Comparison of ENCODE assay signal across 10 cellular contexts in the genomic region with DNA sequence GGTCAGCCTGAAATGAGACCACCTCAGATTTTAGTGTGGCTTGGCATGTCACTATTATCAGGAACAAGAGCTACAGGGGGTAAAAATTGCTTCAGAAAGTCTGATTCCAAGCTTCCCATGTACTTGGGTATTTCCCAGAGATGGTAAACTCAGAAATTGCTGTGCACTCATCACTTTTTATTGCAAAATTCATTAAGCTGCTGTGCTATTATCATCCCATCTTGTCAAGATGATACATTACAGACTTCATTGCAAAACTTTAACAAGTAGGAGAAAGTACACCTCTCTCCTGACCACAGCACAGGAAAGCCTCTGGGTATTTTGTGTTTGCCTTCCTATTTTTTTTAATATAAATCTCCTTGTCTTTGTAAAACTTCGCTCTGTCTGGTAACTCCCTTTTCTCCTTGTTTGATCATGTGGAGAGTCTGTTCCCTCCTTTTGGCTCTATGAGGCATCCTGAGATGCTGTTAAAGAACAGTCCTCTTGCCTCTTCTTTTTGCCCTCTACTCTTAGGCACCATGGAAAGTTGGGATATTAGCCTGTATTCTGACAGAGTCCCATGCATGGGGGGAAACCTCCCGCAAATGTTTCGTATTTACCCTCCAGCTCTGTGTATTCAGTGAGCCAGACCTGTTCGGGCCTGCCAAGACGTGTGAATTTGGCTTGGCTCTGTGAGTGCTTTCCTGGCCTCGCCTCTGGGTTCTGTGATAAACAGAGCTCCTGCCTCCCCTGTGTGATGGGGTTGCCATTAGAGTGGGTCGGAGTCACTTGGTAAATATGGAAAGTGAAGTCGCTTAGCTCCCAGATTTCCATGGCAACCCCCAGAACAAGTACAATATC.
DNase-seq lines count a peak whose midpoint lies in the region; ATAC-seq, FAIRE-seq and TF ChIP-seq lines count a peak whose summit lies in the region.
"Had no signal": no experiment of that assay in that cellular context is flagged by ENCODE, and none has a peak within 500 bp of the region (broad histone marks: within the 10 kb centered on the region; RNA-seq: fewer than 3 reads in every experiment).

No MANE protein-coding gene starts in this region.

- H3K4me1 Mint-ChIP-seq in progenitor cell of endocrine pancreas (ENCODE audit: low read depth): no peaks in the 10 kb centered on the region

- H3K36me3 Mint-ChIP-seq in progenitor cell of endocrine pancreas (ENCODE audit: insufficient read depth): no peaks in the 10 kb centered on the region

- DNase-seq in Caki2 (ENCODE audit: low read depth) (peak; percentile 35), NCI-H446 (lab: John Stamatoyannopoulos, UW) (peak; percentile 64 to 88), coronary artery (ENCODE audit: low spot score) (peak; percentile 87), nucleus accumbens (lab: John Stamatoyannopoulos, UW) (peak in 37 of 56 donors; percentile 1 to 75 (median 16)), GM19240 (ENCODE audit: insufficient read length, low spot score) (no peak), GM12892 (ENCODE audit: insufficient read length) (no peak), progenitor cell of endocrine pancreas (ENCODE audit: low spot score, unreplicated experiment) (no peak)

- FAIRE-seq in GM12892 (lab: Jason Lieb, UNC): no peak

- peak overlapping the region; percentile 51 to 80 for H3K27ac ChIP-seq in coronary artery
- H3K27ac ChIP-seq: BLaER1 treated with 17β-estradiol and CSF1 and Interleukin-3, amounts not matched to agents 10 nM and 100 nM had no signal

- no peak for ATAC-seq in GM21447 (IDR thresholded peaks at IDR 0.05; ENCODE audit: unreplicated experiment)

- no peak overlapping the region for H3K27ac Mint-ChIP-seq in progenitor cell of endocrine pancreas
- H3K27ac Mint-ChIP-seq: activated naive CD8-positive, alpha-beta T cell had no signal

- H3K4me3 Mint-ChIP-seq in progenitor cell of endocrine pancreas (ENCODE audit: low read depth): no peak overlapping the region
- H3K4me3 Mint-ChIP-seq: activated naive CD8-positive, alpha-beta T cell had no signal

- no peaks in the 10 kb centered on the region for H3K9me3 Mint-ChIP-seq in progenitor cell of endocrine pancreas (ENCODE audit: low read depth)

- no peak for TF ChIP-seq POLR2A in GM12892 (IDR thresholded peaks at IDR 0.05; ENCODE audit: low read depth, low read length)

- in situ Hi-C loops in Caki2 (cut with HindIII; ENCODE audit: low pct_unique_long_range_greater_than_20kb, low sequenced_read_pairs): no loop called here

- TF ChIP-seq CTCF in coronary artery (IDR thresholded peaks at IDR 0.05) (no peak), progenitor cell of endocrine pancreas (IDR thresholded peaks at IDR 0.05; ENCODE audit: unreplicated experiment) (no peak)

- no peaks in the 10 kb centered on the region for H3K27me3 Mint-ChIP-seq in progenitor cell of endocrine pancreas
- H3K27me3 Mint-ChIP-seq: activated naive CD8-positive, alpha-beta T cell had no signal

- H3K4me3 ChIP-seq in coronary artery: peak overlapping the region; percentile 9
- H3K4me3 ChIP-seq: BLaER1 treated with 17β-estradiol and CSF1 and Interleukin-3, amounts not matched to agents 10 nM and 100 nM had no signal

Comparison
In these comparisons a context has a peak if more than half of its experiments do, and no peak if none do; other contexts are left out.
1. DNase-seq: peak in Caki2 (single experiment), NCI-H446 (2 of 2), coronary artery (single experiment) and nucleus accumbens (37 of 56); none in GM19240 (single experiment), GM12892 (single experiment) and progenitor cell of endocrine pancreas (single experiment).